1 cellular context compared by ENCODE assay signal in genomic region chr20:50724851-50725721, GRCh38.
TF ChIP-seq lines count a peak whose summit lies in the region.

No MANE protein-coding gene starts in this region.

TF ChIP-seq in K562, 482 proteins besides CTCF, POLR2A, EP300 and RAD21 (continued from another document and continues in another):
- peak; percentile 96 for TF ChIP-seq PRDM10 (IDR thresholded peaks at IDR 0.05; ENCODE audit: partially characterized antibody)
- no peak for TF ChIP-seq ZNF583 (CRISPR knock-in tag; IDR thresholded peaks at IDR 0.05)
- no peak for TF ChIP-seq SIN3A (IDR thresholded peaks at IDR 0.05; ENCODE audit: borderline replicate concordance in 2 of 2, control insufficient read depth in 1 of 2, low read depth in 2 of 2, low read length in 2 of 2)
- no peak for TF ChIP-seq RBM25 (IDR thresholded peaks at IDR 0.05; ENCODE audit: low read depth, low read length, severe bottlenecking)
- peak; percentile 74 for TF ChIP-seq TEAD4 (IDR thresholded peaks at IDR 0.05; ENCODE audit: low read length)
- TF ChIP-seq TEAD4 (CRISPR knock-in tag; IDR thresholded peaks at IDR 0.05; ENCODE audit: borderline replicate concordance): no peak
- TF ChIP-seq ZNF408 (CRISPR knock-in tag; IDR thresholded peaks at IDR 0.05; ENCODE audit: low read depth): no peak
- no peak for TF ChIP-seq E2F3 (CRISPR knock-in tag; IDR thresholded peaks at IDR 0.05)
- no peak for TF ChIP-seq THAP12 (CRISPR knock-in tag; IDR thresholded peaks at IDR 0.05)
- no peak for TF ChIP-seq ZFP91 (CRISPR knock-in tag; IDR thresholded peaks at IDR 0.05)
- TF ChIP-seq SLC30A9 (CRISPR knock-in tag; IDR thresholded peaks at IDR 0.05): no peak
- TF ChIP-seq NFYB (IDR thresholded peaks at IDR 0.05; ENCODE audit: extremely low read depth, insufficient read length): no peak
- TF ChIP-seq KDM4B (IDR thresholded peaks at IDR 0.05; ENCODE audit: borderline replicate concordance in 2 of 2, low read depth in 1 of 2): peak in 1 of 2 experiments; percentile 51; a peak in 1 of 4 replicates
- no peak for TF ChIP-seq ZNF75A (CRISPR knock-in tag; IDR thresholded peaks at IDR 0.05)
- TF ChIP-seq SMAD3 (CRISPR knock-in tag; conservative IDR thresholded peaks at IDR 0.05): no peak
- no peak for TF ChIP-seq CREB3L1 (IDR thresholded peaks at IDR 0.05; ENCODE audit: borderline replicate concordance, low read depth)
- TF ChIP-seq ATF1 (CRISPR knock-in tag; IDR thresholded peaks at IDR 0.05): no peak
- TF ChIP-seq ATF1 (tag; IDR thresholded peaks at IDR 0.05): no peak
- TF ChIP-seq ZFPM2 (CRISPR knock-in tag; IDR thresholded peaks at IDR 0.05): no peak
- no peak for TF ChIP-seq RFX5 (IDR thresholded peaks at IDR 0.05; ENCODE audit: low read depth, low read length)
- no peak for TF ChIP-seq FOXM1 (IDR thresholded peaks at IDR 0.05; ENCODE audit: low read depth)
- no peak for TF ChIP-seq FOXM1 (CRISPR knock-in tag; IDR thresholded peaks at IDR 0.05; ENCODE audit: low read depth)
- TF ChIP-seq ZNF143 (CRISPR knock-in tag; IDR thresholded peaks at IDR 0.05): no peak
- TF ChIP-seq HDAC6 (IDR thresholded peaks at IDR 0.05; ENCODE audit: low read depth, low read length): no peak
- no peak for TF ChIP-seq ERF (CRISPR knock-in tag; IDR thresholded peaks at IDR 0.05)
- TF ChIP-seq RUNX1 (IDR thresholded peaks at IDR 0.05; ENCODE audit: low read depth): no peak
- no peak for TF ChIP-seq GTF2F1 (IDR thresholded peaks at IDR 0.05; ENCODE audit: low read depth, low read length)
- TF ChIP-seq HEY1 (CRISPR knock-in tag; IDR thresholded peaks at IDR 0.05; ENCODE audit: borderline replicate concordance): no peak
- TF ChIP-seq HES1 (IDR thresholded peaks at IDR 0.05; ENCODE audit: low read depth): no peak
- TF ChIP-seq GABPA (tag; conservative IDR thresholded peaks at IDR 0.05; ENCODE audit: low read depth): no peak
- peak; percentile 67; the same call in 1 of the 2 replicates for TF ChIP-seq TFAP4 (CRISPR knock-in tag; IDR thresholded peaks at IDR 0.05; ENCODE audit: borderline replicate concordance)
- no peak for TF ChIP-seq ZC3H8 (IDR thresholded peaks at IDR 0.05)
- TF ChIP-seq MNT (conservative IDR thresholded peaks at IDR 0.05): peak in 1 of 2 experiments; percentile 39; a peak in 1 of 4 replicates
- no peak for TF ChIP-seq ZNF239 (CRISPR knock-in tag; IDR thresholded peaks at IDR 0.05)
- TF ChIP-seq NKRF (IDR thresholded peaks at IDR 0.05; ENCODE audit: borderline replicate concordance): no peak
- no peak for TF ChIP-seq POLR2G (IDR thresholded peaks at IDR 0.05; ENCODE audit: low read depth, low read length)
- TF ChIP-seq ARNT (IDR thresholded peaks at IDR 0.05): peak; percentile 47 to 54; a peak in 2 of 4 replicates
- no peak for TF ChIP-seq ETV5 (CRISPR knock-in tag; IDR thresholded peaks at IDR 0.05; ENCODE audit: low read depth)
- TF ChIP-seq ARID1B (IDR thresholded peaks at IDR 0.05): peak; percentile 84
- no peak for TF ChIP-seq SMAD2 (IDR thresholded peaks at IDR 0.05; ENCODE audit: low read depth, low read length)
- TF ChIP-seq GABPB2 (CRISPR knock-in tag; conservative IDR thresholded peaks at IDR 0.05): no peak
- no peak for TF ChIP-seq KDM5B (IDR thresholded peaks at IDR 0.05; ENCODE audit: insufficient replicate concordance, low read depth, low read length)
- TF ChIP-seq YY1 (IDR thresholded peaks at IDR 0.05; ENCODE audit: borderline replicate concordance in 1 of 3, control insufficient read depth in 1 of 3, extremely low read depth in 1 of 3, insufficient read depth in 3 of 3, insufficient read length in 1 of 3, insufficient replicate concordance in 2 of 3, low read depth in 1 of 3, low read length in 2 of 3): peak in 2 of 3 experiments; percentile 28 to 53
- TF ChIP-seq CBX1 (IDR thresholded peaks at IDR 0.05; ENCODE audit: low read depth): no peak
- no peak for TF ChIP-seq ATF2 (CRISPR knock-in tag; IDR thresholded peaks at IDR 0.05)
- no peak for TF ChIP-seq ETS2 (tag; IDR thresholded peaks at IDR 0.05; ENCODE audit: borderline replicate concordance, poor library complexity, severe bottlenecking)
- peak; percentile 10; the same call in 1 of the 2 replicates for TF ChIP-seq PHF8 (IDR thresholded peaks at IDR 0.05; ENCODE audit: borderline replicate concordance, low read length)
- no peak for TF ChIP-seq ZNF717 (CRISPR knock-in tag; IDR thresholded peaks at IDR 0.05)
- no peak for TF ChIP-seq NONO (IDR thresholded peaks at IDR 0.05; ENCODE audit: low read depth in 2 of 2, low read length in 1 of 2)
- TF ChIP-seq CAMTA2 (CRISPR knock-in tag; conservative IDR thresholded peaks at IDR 0.05): no peak
- TF ChIP-seq RBBP5 (IDR thresholded peaks at IDR 0.05; ENCODE audit: borderline replicate concordance, insufficient read depth, low read length, poor library complexity, severe bottlenecking): no peak
- TF ChIP-seq MITF (IDR thresholded peaks at IDR 0.05): no peak
